In genomic region chr3:58217209-58217811, GRCh38 we compare ENCODE assay signal across 1 cellular context.
TF ChIP-seq lines count a peak whose summit lies in the region.

No MANE protein-coding gene starts in this region.

TF ChIP-seq in GM12878, 131 proteins besides CTCF, POLR2A, EP300 and RAD21 (continued from another document and continues in another):
- TF ChIP-seq ZBTB33 (IDR thresholded peaks at IDR 0.05) (no peak), ASH2L (IDR thresholded peaks at IDR 0.05; ENCODE audit: borderline replicate concordance, low read depth) (no peak), CHD4 (IDR thresholded peaks at IDR 0.05) (no peak), KAT2A (conservative IDR thresholded peaks at IDR 0.05; ENCODE audit: control insufficient read depth, low read depth, low read length) (no peak), CBX3 (IDR thresholded peaks at IDR 0.05; ENCODE audit: borderline replicate concordance, low read depth) (no peak), PKNOX1 (IDR thresholded peaks at IDR 0.05) (peak; percentile 24; the same call in 1 of the 2 replicates), FOS (IDR thresholded peaks at IDR 0.05; ENCODE audit: borderline replicate concordance, extremely low read depth, insufficient read length) (no peak), ZNF274 (IDR thresholded peaks at IDR 0.05; ENCODE audit: insufficient read depth, insufficient read length) (no peak), MEF2A (IDR thresholded peaks at IDR 0.05; ENCODE audit: insufficient read depth, low read depth, low read length) (no peak), BCL11A (IDR thresholded peaks at IDR 0.05; ENCODE audit: low read depth, low read length) (no peak), E4F1 (IDR thresholded peaks at IDR 0.05; ENCODE audit: borderline replicate concordance, partially characterized antibody) (no peak), ELK1 (IDR thresholded peaks at IDR 0.05; ENCODE audit: low read depth, low read length) (no peak), ZNF622 (IDR thresholded peaks at IDR 0.05) (no peak), POU2F2 (IDR thresholded peaks at IDR 0.05; ENCODE audit: borderline replicate concordance, low read depth, low read length) (no peak; the same call in 2 of the 3 replicates), ZNF384 (IDR thresholded peaks at IDR 0.05; ENCODE audit: borderline replicate concordance, low read depth, low read length) (0 out of 2 replicates have a peak, but pooled peaks have one; percentile 20), ZNF217 (IDR thresholded peaks at IDR 0.05) (0 out of 2 replicates have a peak, but pooled peaks have one; percentile 22), SREBF1 (IDR thresholded peaks at IDR 0.05; ENCODE audit: low read length) (no peak), SIX5 (IDR thresholded peaks at IDR 0.05; ENCODE audit: low read depth, low read length, severe bottlenecking) (no peak), IRF4 (IDR thresholded peaks at IDR 0.05; ENCODE audit: low read depth, low read length) (no peak), GABPA (IDR thresholded peaks at IDR 0.05; ENCODE audit: low read depth) (no peak), IKZF1 (conservative IDR thresholded peaks at IDR 0.05) (peak; percentile 77), MLLT1 (IDR thresholded peaks at IDR 0.05) (peak; percentile 45; the same call in 1 of the 2 replicates), WRNIP1 (IDR thresholded peaks at IDR 0.05; ENCODE audit: borderline replicate concordance, low read depth, low read length) (no peak), RBBP5 (conservative IDR thresholded peaks at IDR 0.05) (no peak), NFXL1 (IDR thresholded peaks at IDR 0.05; ENCODE audit: borderline replicate concordance) (no peak), NR2C1 (IDR thresholded peaks at IDR 0.05) (0 out of 2 replicates have a peak, but pooled peaks have one; percentile 26), BCLAF1 (IDR thresholded peaks at IDR 0.05) (no peak), POLR2AphosphoS5 (IDR thresholded peaks at IDR 0.05; ENCODE audit: low read length) (no peak), ZBTB11 (CRISPR knock-in tag; IDR thresholded peaks at IDR 0.05) (no peak), ESRRA (IDR thresholded peaks at IDR 0.05; ENCODE audit: low read length) (peak; percentile 65; the same call in 1 of the 2 replicates), NKRF (conservative IDR thresholded peaks at IDR 0.05) (no peak), RAD51 (IDR thresholded peaks at IDR 0.05) (peak; percentile 18; the same call in 1 of the 2 replicates), MYB (IDR thresholded peaks at IDR 0.05; ENCODE audit: borderline replicate concordance, low read depth, low read length) (no peak), SUPT20H (IDR thresholded peaks at IDR 0.05; ENCODE audit: borderline replicate concordance, control insufficient read depth, low read depth, low read length) (no peak), RELB (IDR thresholded peaks at IDR 0.05; ENCODE audit: low read depth) (peak; percentile 31; the same call in 1 of the 2 replicates), MYC (IDR thresholded peaks at IDR 0.05; ENCODE audit: insufficient read depth, insufficient read length, insufficient replicate concordance, low read length, severe bottlenecking) (no peak), NRF1 (conservative IDR thresholded peaks at IDR 0.05; ENCODE audit: low read depth, low read length) (no peak), SP1 (IDR thresholded peaks at IDR 0.05; ENCODE audit: low read depth, low read length) (no peak), IRF5 (IDR thresholded peaks at IDR 0.05; ENCODE audit: borderline replicate concordance) (no peak), HDAC6 (IDR thresholded peaks at IDR 0.05; ENCODE audit: unreplicated experiment) (no peak), ATF7 (IDR thresholded peaks at IDR 0.05; ENCODE audit: low read depth) (peak; percentile 63), SRF (IDR thresholded peaks at IDR 0.05; ENCODE audit: low read depth in 2 of 2, low read length in 2 of 2) (no peak), YBX1 (IDR thresholded peaks at IDR 0.05) (no peak)
